Comparison of ENCODE assay signal across 9 cellular contexts in the genomic region with DNA sequence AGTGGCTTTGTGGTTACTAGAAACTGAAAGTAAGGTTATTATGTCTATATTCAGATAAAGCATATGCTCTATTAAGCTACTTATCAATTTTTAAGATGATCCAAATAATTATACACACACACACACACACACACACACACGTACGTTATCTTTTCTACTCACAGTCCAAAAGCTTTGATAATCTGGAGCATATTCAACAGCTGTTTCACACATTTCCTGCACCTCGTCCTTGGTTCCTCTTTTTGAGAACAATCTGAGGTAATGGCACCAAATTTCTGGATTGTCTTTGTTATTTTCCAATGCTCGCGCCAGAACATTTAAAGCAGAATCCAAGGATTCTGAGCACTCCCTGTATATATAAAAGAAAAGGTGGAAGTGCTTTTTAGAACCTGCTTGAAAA. TPM values are rescaled to one million over a fixed set of nuclear protein-coding genes. Genes with fewer than 3 reads are reported as not detected.
DNase-seq lines count a peak whose midpoint lies in the region; ATAC-seq, FAIRE-seq and TF ChIP-seq lines count a peak whose summit lies in the region.
"Had no signal": no experiment of that assay in that cellular context is flagged by ENCODE, and none has a peak within 500 bp of the region (broad histone marks: within the 10 kb centered on the region; RNA-seq: fewer than 3 reads in every experiment).

No MANE protein-coding gene starts in this region.

- H3K27me3 ChIP-seq in CD4-positive, alpha-beta memory T cell (ENCODE audit: insufficient read depth, low read length): no peaks in the 10 kb centered on the region
- H3K27me3 ChIP-seq in K562 (ENCODE audit: control insufficient read depth in 2 of 2, insufficient read depth in 2 of 2, low read length in 2 of 2): no peaks in the 10 kb centered on the region
- H3K27me3 ChIP-seq in mammary epithelial cell (ENCODE audit: insufficient read depth, low read length): no peaks in the 10 kb centered on the region

- BruUV-seq in K562 (replicated peaks; lab: Mats Ljungman, UMichigan) (no TSS peak), mammary epithelial cell (replicated peaks; lab: Mats Ljungman, UMichigan) (no TSS peak)

- peaks cover 10 to 15% (median 11%) of the 10 kb centered on the region in 4 donors for H3K4me1 Mint-ChIP-seq in CD4-positive, alpha-beta memory T cell

- no peak for TF ChIP-seq CTCF in K562 (IDR thresholded peaks at IDR 0.05 in 2 of 3, conservative IDR thresholded peaks at IDR 0.05 in 1 of 3; ENCODE audit: insufficient read depth in 2 of 3, low read depth in 1 of 3, low read length in 3 of 3)
- TF ChIP-seq CTCF in mammary epithelial cell (conservative IDR thresholded peaks at IDR 0.05 in 1 of 2, IDR thresholded peaks at IDR 0.05 in 1 of 2; ENCODE audit: extremely low read depth in 1 of 2, insufficient read depth in 1 of 2, low read depth in 1 of 2, low read length in 2 of 2): no peak

- in situ Hi-C loops in K562 (cut with MboI) (no loop called here), mammary epithelial cell (cut with MboI; ENCODE audit: low sequenced_read_pairs in 2 of 2) (no loop called here)

- no peaks in the 10 kb centered on the region for H3K9me3 Mint-ChIP-seq in CD4-positive, alpha-beta memory T cell

- peaks cover 44 to 82% of the 10 kb centered on the region in 2 donors for H3K36me3 Mint-ChIP-seq in CD4-positive, alpha-beta memory T cell

- no peak for TF ChIP-seq EP300 in K562 (IDR thresholded peaks at IDR 0.05; ENCODE audit: low read length)

- no peak for TF ChIP-seq POLR2A in K562 (conservative IDR thresholded peaks at IDR 0.05)

- H3K4me3 ChIP-seq in CD4-positive, alpha-beta memory T cell (ENCODE audit: low read length in 2 of 2): no peak overlapping the region
- H3K4me3 ChIP-seq in K562 (no peak overlapping the region), mammary epithelial cell (replicated peaks in 1 of 3; ENCODE audit: insufficient read depth in 1 of 3, low read depth in 2 of 3, low read length in 3 of 3) (no peak overlapping the region)

- CTCF ChIA-PET in CD4-positive, alpha-beta memory T cell (lab: Charles Lee; ENCODE audit: partially characterized antibody): interaction anchor here (1.4 kb wide), 1 partner anchor 11 kb away, joined by 7 read pairs; no protein-coding TSS in a partner anchor
- CTCF ChIA-PET in K562 (lab: Yijun Ruan, JAX; ENCODE audit: low intra/inter-chr PET ratio): no interaction called here
- CTCF ChIA-PET in mammary epithelial cell (lab: Charles Lee; ENCODE audit: low non-redundant PET): no interaction called here

- H3K9ac ChIP-seq in K562 (ENCODE audit: insufficient read depth in 1 of 2, low read depth in 2 of 2, low read length in 2 of 2) (no peak overlapping the region), mammary epithelial cell (ENCODE audit: insufficient read depth, low read length) (no peak overlapping the region)

- no peak overlapping the region for H3K4me3 Mint-ChIP-seq in CD4-positive, alpha-beta memory T cell

- H3K27ac ChIP-seq in CD4-positive, alpha-beta memory T cell (ENCODE audit: low read depth, low read length): no peak overlapping the region
- H3K27ac ChIP-seq in K562 (ENCODE audit: extremely low read depth, low read depth, low read length): no peak overlapping the region; the same call in 2 of the 3 replicates
- no peak overlapping the region for H3K27ac ChIP-seq in mammary epithelial cell (ENCODE audit: insufficient read depth, low read depth, low read length)

- no peak for DNase-seq in CD4-positive, alpha-beta memory T cell
- no peak for DNase-seq in K562 (ENCODE audit: extremely low read depth in 1 of 4, low spot score in 3 of 4)
- no peak for DNase-seq in NCI-H510A treated with DMSO at 0.1 percent for 48 hours (lab: John Stamatoyannopoulos, UW)
- no peak for DNase-seq in hippocampal formation (lab: John Stamatoyannopoulos, UW)
- DNase-seq in iPS-NIHi7 (ENCODE audit: extremely low spot score): no peak
- DNase-seq in mammary epithelial cell: no peak
- DNase-seq: NCI-H524 treated with DMSO at 0.1 percent for 48 hours had no signal

- H3K4me1 ChIP-seq in CD4-positive, alpha-beta memory T cell (ENCODE audit: insufficient read depth, low read length): peaks cover 12% of the 10 kb centered on the region
- H3K4me1 ChIP-seq in K562 (replicated peaks in 1 of 2; ENCODE audit: control insufficient read depth in 2 of 2, insufficient read depth in 2 of 2, low read length in 2 of 2) (no peaks in the 10 kb centered on the region), mammary epithelial cell (ENCODE audit: insufficient read depth, low read length) (no peaks in the 10 kb centered on the region)

- H3K9me1 ChIP-seq in K562 (ENCODE audit: control insufficient read depth, insufficient read depth, low read length): no peaks in the 10 kb centered on the region

- no peak for FAIRE-seq in K562 (lab: Jason Lieb, UNC)

- TF ChIP-seq RAD21 in K562 (CRISPR knock-in tag; conservative IDR thresholded peaks at IDR 0.05 in 1 of 2, IDR thresholded peaks at IDR 0.05 in 1 of 2): no peak

- H2AFZ ChIP-seq in K562 (ENCODE audit: low read depth, low read length) (no peak overlapping the region), mammary epithelial cell (ENCODE audit: low read depth, low read length) (no peak overlapping the region)

- H3K9me3 ChIP-seq in CD4-positive, alpha-beta memory T cell (ENCODE audit: control insufficient read depth in 1 of 2, low read length in 2 of 2): no peaks in the 10 kb centered on the region
- H3K9me3 ChIP-seq in K562 (replicated peaks; ENCODE audit: control insufficient read depth, insufficient read depth, low read depth, low read length) (no peaks in the 10 kb centered on the region), mammary epithelial cell (replicated peaks; ENCODE audit: insufficient read depth, low read length) (no peaks in the 10 kb centered on the region)

- POLR2A ChIA-PET in CD4-positive, alpha-beta memory T cell (lab: Charles Lee; ENCODE audit: partially characterized antibody): interaction anchor here (1.4 to 2.1 kb wide), 2 partner anchors 37 to 59 kb away, joined by 4 to 10 read pairs; partner anchors contain the start of genes THAP2 and ZFC3H1
- POLR2A ChIA-PET in K562 (lab: Yijun Ruan, JAX): no interaction called here

- ATAC-seq in GM19043 (IDR thresholded peaks at IDR 0.05; ENCODE audit: low read depth, unreplicated experiment) (peak; percentile 75), HG03558 (IDR thresholded peaks at IDR 0.05; ENCODE audit: extremely low read depth, unreplicated experiment) (peak; percentile 47), K562 (no peak)

- H3K79me2 ChIP-seq in K562 (ENCODE audit: control insufficient read depth, insufficient read depth, low read length) (no peaks in the 10 kb centered on the region), mammary epithelial cell (ENCODE audit: insufficient read depth, low read length) (peaks cover 2% of the 10 kb centered on the region)

- intact Hi-C loops in CD4-positive, alpha-beta memory T cell (cut with micrococcal nuclease): no loop called here
- intact Hi-C loops in K562 (cut with micrococcal nuclease) (no loop called here), mammary epithelial cell (cut with micrococcal nuclease) (no loop called here)

- dilution Hi-C loops in mammary epithelial cell (cut with HindIII; ENCODE audit: low sequenced_read_pairs): no loop called here

- H3K27ac Mint-ChIP-seq in CD4-positive, alpha-beta memory T cell: peak overlapping the region in 6 of 7 donors; percentile 6 to 77 (median 23)

- no peaks in the 10 kb centered on the region for H4K20me1 ChIP-seq in K562 (replicated peaks; ENCODE audit: control insufficient read depth, insufficient read depth, low read length)
- H4K20me1 ChIP-seq in mammary epithelial cell (ENCODE audit: insufficient read depth, low read length): no peaks in the 10 kb centered on the region

- WGBS in K562 (ENCODE audit: insufficient coverage, low coverage, missing lambda C conversion rate): 58% methylated on average over 5 of the region's 5 CpGs
- WGBS in mammary epithelial cell (ENCODE audit: low coverage, missing lambda C conversion rate): 90% methylated on average over 5 of the region's 5 CpGs

- H3K27me3 Mint-ChIP-seq in CD4-positive, alpha-beta memory T cell: no peaks in the 10 kb centered on the region

- H3K36me3 ChIP-seq in CD4-positive, alpha-beta memory T cell (ENCODE audit: insufficient read depth, low read length): peaks cover 86% of the 10 kb centered on the region
- peaks cover 99% of the 10 kb centered on the region for H3K36me3 ChIP-seq in K562 (ENCODE audit: control insufficient read depth, insufficient read depth, low read length)
- H3K36me3 ChIP-seq in mammary epithelial cell (ENCODE audit: insufficient read depth, low read length): peaks cover 63% of the 10 kb centered on the region

- H3K4me2 ChIP-seq in K562 (ENCODE audit: insufficient read depth, low read length) (no peak overlapping the region), mammary epithelial cell (ENCODE audit: insufficient read depth, low read depth, low read length) (no peak overlapping the region)

RNA-seq across cellular contexts. Expression of gene ZFC3H1, which starts 37.5 kb away (rescaled TPM):
- 100 to 1,000 TPM; 118 to 121 TPM for total RNA-seq in CD4-positive, alpha-beta memory T cell
- polyA plus RNA-seq in CD4-positive, alpha-beta memory T cell: 10 to 100 TPM; 15.0 to 30.2 TPM
- 104 and 486 TPM in 2 replicates for total RNA-seq in K562 (2011; cell fraction: chromatin; rRNA removed; ENCODE audit: low replicate concordance)
- 44.4 and 56.6 TPM in 2 replicates for total RNA-seq in K562 (2011; cell fraction: nucleolus; rRNA removed)
- total RNA-seq in K562 (2011; cell fraction: nucleoplasm; rRNA removed): 103 and 125 TPM in 2 replicates
- total RNA-seq in K562 (2014; rRNA removed) (19.4 and 20.9 TPM in 2 replicates), K562 (2014; rRNA removed; fragmentation: Illumina TruSeq; extraction: Trizol) (21.5 and 21.7 TPM in 2 replicates), K562 (2015; rRNA removed; fragmentation: Illumina TruSeq; extraction: Trizol) (20.8 and 22.1 TPM in 2 replicates), K562 (2021) (30.4 and 35.8 TPM in 2 replicates), mammary epithelial cell (10 to 100 TPM; 31.2 to 50.2 TPM)
- polyA plus RNA-seq in K562 (2011; rRNA removed) (80.5 and 89.5 TPM in 2 replicates), K562 (2014; fragmentation: Illumina TruSeq; extraction: Trizol) (43.5 and 74.9 TPM in 2 replicates), K562 (2014; fragmentation: Nextera tagmentation; extraction: Ambion mirVana) (10 to 100 TPM; 14.8 to 16.7 TPM), K562 (2014; rRNA removed) (57.6 and 63.2 TPM in 2 replicates), mammary epithelial cell (13.6 TPM)
- 11.3 and 34.8 TPM in 2 replicates for polyA plus RNA-seq in K562 (2011; cell fraction: cytosol; rRNA removed)
- polyA plus RNA-seq in K562 (2011; cell fraction: nucleus; rRNA removed): 133 and 257 TPM in 2 replicates
- polyA plus RNA-seq in K562 (2012): 18.2 and 37.0 TPM in 2 replicates
- polyA minus RNA-seq in K562 (2011; rRNA and poly(A)+ RNA removed): 49.3 and 70.4 TPM in 2 replicates
- 16.2 and 21.0 TPM in 2 replicates for polyA minus RNA-seq in K562 (2011; cell fraction: cytosol; rRNA and poly(A)+ RNA removed)
- polyA minus RNA-seq in K562 (2011; cell fraction: nucleus; rRNA and poly(A)+ RNA removed): 82.8 and 167 TPM in 2 replicates
- 12.2 TPM for polyA minus RNA-seq in mammary epithelial cell

RNA-seq across cellular contexts. Expression of gene THAP2, which starts 38.0 kb away (rescaled TPM):
- total RNA-seq in CD4-positive, alpha-beta memory T cell: 10 to 100 TPM; 13.1 to 14.0 TPM
- 10 to 100 TPM in 1 of 2 donors, 1 to 10 TPM in 1; 6.3 to 10.4 TPM for polyA plus RNA-seq in CD4-positive, alpha-beta memory T cell
- 8.2 and 11.8 TPM in 2 replicates for total RNA-seq in K562 (2011; cell fraction: chromatin; rRNA removed; ENCODE audit: low replicate concordance)
- 5.0 TPM in 2 replicates for total RNA-seq in K562 (2011; cell fraction: nucleolus; rRNA removed)
- total RNA-seq in K562 (2011; cell fraction: nucleoplasm; rRNA removed): 9.3 and 13.7 TPM in 2 replicates
- total RNA-seq in K562 (2014; rRNA removed): 1.8 and 3.2 TPM in 2 replicates
- total RNA-seq in K562 (2014; rRNA removed; fragmentation: Illumina TruSeq; extraction: Trizol): 6.4 and 8.1 TPM in 2 replicates
- total RNA-seq in K562 (2015; rRNA removed; fragmentation: Illumina TruSeq; extraction: Trizol): 6.2 and 7.3 TPM in 2 replicates
- 4.0 and 5.7 TPM in 2 replicates for total RNA-seq in K562 (2021)
- polyA plus RNA-seq in K562 (2011; rRNA removed): 7.3 and 8.0 TPM in 2 replicates
- polyA plus RNA-seq in K562 (2011; cell fraction: cytosol; rRNA removed): 0.83 and 2.1 TPM in 2 replicates
- polyA plus RNA-seq in K562 (2011; cell fraction: nucleus; rRNA removed): 5.1 and 5.5 TPM in 2 replicates
- polyA plus RNA-seq in K562 (2012): 3.6 and 4.9 TPM in 2 replicates
- polyA plus RNA-seq in K562 (2014; fragmentation: Illumina TruSeq; extraction: Trizol): 6.0 and 6.8 TPM in 2 replicates
- 10 to 100 TPM; 16.8 to 18.9 TPM for polyA plus RNA-seq in K562 (2014; fragmentation: Nextera tagmentation; extraction: Ambion mirVana)
- 5.6 and 8.4 TPM in 2 replicates for polyA plus RNA-seq in K562 (2014; rRNA removed)
- polyA minus RNA-seq in K562 (2011; rRNA and poly(A)+ RNA removed): 3.1 and 5.8 TPM in 2 replicates
- polyA minus RNA-seq in K562 (2011; cell fraction: cytosol; rRNA and poly(A)+ RNA removed): 0.55 and 1.1 TPM in 2 replicates
- 6.7 and 14.9 TPM in 2 replicates for polyA minus RNA-seq in K562 (2011; cell fraction: nucleus; rRNA and poly(A)+ RNA removed)
- 1 to 10 TPM; 3.8 to 5.5 TPM for total RNA-seq in mammary epithelial cell
- polyA plus RNA-seq in mammary epithelial cell: 1.1 TPM
- polyA minus RNA-seq in mammary epithelial cell: not detected

RNA-seq across cellular contexts. Expression of gene TMEM19, which starts 59.8 kb away (rescaled TPM):
- 10 to 100 TPM; 10.5 to 14.1 TPM for total RNA-seq in CD4-positive, alpha-beta memory T cell
- polyA plus RNA-seq in CD4-positive, alpha-beta memory T cell: 10 to 100 TPM; 28.0 to 49.0 TPM
- 14.9 and 22.9 TPM in 2 replicates for total RNA-seq in K562 (2011; cell fraction: chromatin; rRNA removed; ENCODE audit: low replicate concordance)
- total RNA-seq in K562 (2011; cell fraction: nucleolus; rRNA removed): 20.0 and 30.4 TPM in 2 replicates
- 22.7 and 25.7 TPM in 2 replicates for total RNA-seq in K562 (2011; cell fraction: nucleoplasm; rRNA removed)
- total RNA-seq in K562 (2014; rRNA removed): 11.5 and 12.4 TPM in 2 replicates
- total RNA-seq in K562 (2014; rRNA removed; fragmentation: Illumina TruSeq; extraction: Trizol): 17.2 and 20.6 TPM in 2 replicates
- 20.7 and 24.2 TPM in 2 replicates for total RNA-seq in K562 (2015; rRNA removed; fragmentation: Illumina TruSeq; extraction: Trizol)
- total RNA-seq in K562 (2021): 14.1 and 15.7 TPM in 2 replicates
- polyA plus RNA-seq in K562 (2011; rRNA removed): 15.8 and 20.7 TPM in 2 replicates
- 6.9 and 18.4 TPM in 2 replicates for polyA plus RNA-seq in K562 (2011; cell fraction: cytosol; rRNA removed)
- polyA plus RNA-seq in K562 (2011; cell fraction: nucleus; rRNA removed): 4.9 and 11.2 TPM in 2 replicates
- 9.6 and 13.6 TPM in 2 replicates for polyA plus RNA-seq in K562 (2012)
- 8.2 and 8.8 TPM in 2 replicates for polyA plus RNA-seq in K562 (2014; fragmentation: Illumina TruSeq; extraction: Trizol)
- 10 to 100 TPM; 17.8 to 18.4 TPM for polyA plus RNA-seq in K562 (2014; fragmentation: Nextera tagmentation; extraction: Ambion mirVana)
- 10.5 and 15.5 TPM in 2 replicates for polyA plus RNA-seq in K562 (2014; rRNA removed)
- 41.7 and 52.2 TPM in 2 replicates for polyA minus RNA-seq in K562 (2011; rRNA and poly(A)+ RNA removed)
- 6.5 and 15.3 TPM in 2 replicates for polyA minus RNA-seq in K562 (2011; cell fraction: cytosol; rRNA and poly(A)+ RNA removed)
- polyA minus RNA-seq in K562 (2011; cell fraction: nucleus; rRNA and poly(A)+ RNA removed): 7.4 and 10.6 TPM in 2 replicates
- 10 to 100 TPM; 22.1 to 41.7 TPM for total RNA-seq in mammary epithelial cell
- 23.6 TPM for polyA plus RNA-seq in mammary epithelial cell
- 21.6 TPM for polyA minus RNA-seq in mammary epithelial cell
